In the genomic region with DNA sequence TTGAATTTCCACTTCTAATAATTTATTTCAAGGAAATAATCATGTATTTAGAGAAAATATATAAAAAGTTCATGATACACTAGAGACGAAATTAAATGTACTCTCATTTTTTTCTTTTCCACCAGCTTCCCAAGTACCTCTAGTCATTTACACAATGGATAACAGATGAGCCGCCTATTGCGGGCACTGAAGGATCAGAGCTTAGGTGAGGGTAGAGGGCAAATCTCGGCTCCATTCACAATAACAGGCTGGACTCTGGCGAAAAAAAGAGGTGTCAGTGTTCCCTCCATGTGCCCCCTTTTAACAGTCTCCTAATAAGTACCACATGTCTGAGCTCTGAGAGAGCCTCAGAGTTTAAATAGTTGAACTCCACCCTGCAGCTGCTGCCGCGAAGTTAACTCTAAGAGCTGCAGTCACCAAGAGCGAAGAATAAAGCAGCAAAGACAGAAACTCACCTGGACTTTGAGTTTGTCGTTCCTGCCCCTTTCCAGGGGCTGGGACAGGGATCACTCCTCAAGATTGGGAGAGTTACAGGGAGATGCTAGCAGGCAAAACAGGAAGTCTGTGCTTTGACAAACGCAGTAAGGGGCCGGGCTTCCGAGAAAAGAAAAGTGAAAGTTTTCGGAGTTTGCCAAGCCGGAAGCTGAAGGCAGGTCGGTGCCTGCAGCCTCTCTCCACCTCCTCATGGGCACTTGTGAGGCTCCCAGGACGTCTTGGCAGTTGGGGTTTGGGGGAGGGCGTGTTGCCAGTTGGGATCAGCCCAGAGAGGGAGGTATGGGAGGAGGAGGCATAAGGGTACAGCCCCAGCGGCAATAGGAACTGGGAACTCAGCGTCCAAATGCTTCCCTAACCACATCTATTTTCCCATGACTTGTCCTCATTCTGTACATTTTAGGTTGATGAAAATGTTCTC, we compare ENCODE assay signal across 1 cellular context.
A peak's percentile ranks its signal among the peaks of the same experiment; 100 is the strongest.
TF ChIP-seq lines count a peak whose summit lies in the region.

Gene SP110 (minus strand): TSS at position 566 of the 913 bp plus-strand sequence. CDS start 3,057 bp downstream, outside the sequence.

TF ChIP-seq in HepG2, 621 proteins besides CTCF, POLR2A, EP300 and RAD21 (continued from another document and continues in another):
- TF ChIP-seq ZBTB10 (CRISPR knock-in tag; IDR thresholded peaks at IDR 0.05; ENCODE audit: borderline replicate concordance): no peak
- no peak for TF ChIP-seq ZFP41 (CRISPR knock-in tag; IDR thresholded peaks at IDR 0.05; ENCODE audit: borderline replicate concordance)
- no peak for TF ChIP-seq KLF16 (CRISPR knock-in tag; IDR thresholded peaks at IDR 0.05)
- TF ChIP-seq RELA (CRISPR knock-in tag; IDR thresholded peaks at IDR 0.05): no peak
- TF ChIP-seq FLYWCH1 (CRISPR knock-in tag; IDR thresholded peaks at IDR 0.05): no peak
- TF ChIP-seq TARDBP (CRISPR knock-in tag; IDR thresholded peaks at IDR 0.05): no peak
- TF ChIP-seq, protein P1, sequence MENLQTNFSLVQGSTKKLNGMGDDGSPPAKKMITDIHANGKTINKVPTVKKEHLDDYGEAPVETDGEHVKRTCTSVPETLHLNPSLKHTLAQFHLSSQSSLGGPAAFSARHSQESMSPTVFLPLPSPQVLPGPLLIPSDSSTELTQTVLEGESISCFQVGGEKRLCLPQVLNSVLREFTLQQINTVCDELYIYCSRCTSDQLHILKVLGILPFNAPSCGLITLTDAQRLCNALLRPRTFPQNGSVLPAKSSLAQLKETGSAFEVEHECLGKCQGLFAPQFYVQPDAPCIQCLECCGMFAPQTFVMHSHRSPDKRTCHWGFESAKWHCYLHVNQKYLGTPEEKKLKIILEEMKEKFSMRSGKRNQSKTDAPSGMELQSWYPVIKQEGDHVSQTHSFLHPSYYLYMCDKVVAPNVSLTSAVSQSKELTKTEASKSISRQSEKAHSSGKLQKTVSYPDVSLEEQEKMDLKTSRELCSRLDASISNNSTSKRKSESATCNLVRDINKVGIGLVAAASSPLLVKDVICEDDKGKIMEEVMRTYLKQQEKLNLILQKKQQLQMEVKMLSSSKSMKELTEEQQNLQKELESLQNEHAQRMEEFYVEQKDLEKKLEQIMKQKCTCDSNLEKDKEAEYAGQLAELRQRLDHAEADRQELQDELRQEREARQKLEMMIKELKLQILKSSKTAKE (CRISPR knock-in tag; IDR thresholded peaks at IDR 0.05; ENCODE audit: borderline replicate concordance): no peak
- no peak for TF ChIP-seq MED13 (CRISPR knock-in tag; IDR thresholded peaks at IDR 0.05)
- TF ChIP-seq, protein P2, sequence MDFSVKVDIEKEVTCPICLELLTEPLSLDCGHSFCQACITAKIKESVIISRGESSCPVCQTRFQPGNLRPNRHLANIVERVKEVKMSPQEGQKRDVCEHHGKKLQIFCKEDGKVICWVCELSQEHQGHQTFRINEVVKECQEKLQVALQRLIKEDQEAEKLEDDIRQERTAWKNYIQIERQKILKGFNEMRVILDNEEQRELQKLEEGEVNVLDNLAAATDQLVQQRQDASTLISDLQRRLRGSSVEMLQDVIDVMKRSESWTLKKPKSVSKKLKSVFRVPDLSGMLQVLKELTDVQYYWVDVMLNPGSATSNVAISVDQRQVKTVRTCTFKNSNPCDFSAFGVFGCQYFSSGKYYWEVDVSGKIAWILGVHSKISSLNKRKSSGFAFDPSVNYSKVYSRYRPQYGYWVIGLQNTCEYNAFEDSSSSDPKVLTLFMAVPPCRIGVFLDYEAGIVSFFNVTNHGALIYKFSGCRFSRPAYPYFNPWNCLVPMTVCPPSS (IDR thresholded peaks at IDR 0.05): no peak
- no peak; the same call in 1 of the 2 replicates for TF ChIP-seq NFYC (CRISPR knock-in tag; IDR thresholded peaks at IDR 0.05)
- no peak for TF ChIP-seq ZNF552 (CRISPR knock-in tag; IDR thresholded peaks at IDR 0.05; ENCODE audit: borderline replicate concordance)
- TF ChIP-seq KIAA2018 (CRISPR knock-in tag; IDR thresholded peaks at IDR 0.05; ENCODE audit: borderline replicate concordance): 0 out of 2 replicates have a peak, but pooled peaks have one; percentile 51
- TF ChIP-seq ZNF317 (CRISPR knock-in tag; IDR thresholded peaks at IDR 0.05): no peak
- TF ChIP-seq POLR2G (IDR thresholded peaks at IDR 0.05; ENCODE audit: low read depth, low read length): peak; percentile 87
- TF ChIP-seq THAP9 (CRISPR knock-in tag; IDR thresholded peaks at IDR 0.05; ENCODE audit: borderline replicate concordance): peak; percentile 77; the same call in 1 of the 2 replicates
- TF ChIP-seq GATAD2A (CRISPR knock-in tag; IDR thresholded peaks at IDR 0.05): peak; percentile 29
- TF ChIP-seq, protein P3, sequence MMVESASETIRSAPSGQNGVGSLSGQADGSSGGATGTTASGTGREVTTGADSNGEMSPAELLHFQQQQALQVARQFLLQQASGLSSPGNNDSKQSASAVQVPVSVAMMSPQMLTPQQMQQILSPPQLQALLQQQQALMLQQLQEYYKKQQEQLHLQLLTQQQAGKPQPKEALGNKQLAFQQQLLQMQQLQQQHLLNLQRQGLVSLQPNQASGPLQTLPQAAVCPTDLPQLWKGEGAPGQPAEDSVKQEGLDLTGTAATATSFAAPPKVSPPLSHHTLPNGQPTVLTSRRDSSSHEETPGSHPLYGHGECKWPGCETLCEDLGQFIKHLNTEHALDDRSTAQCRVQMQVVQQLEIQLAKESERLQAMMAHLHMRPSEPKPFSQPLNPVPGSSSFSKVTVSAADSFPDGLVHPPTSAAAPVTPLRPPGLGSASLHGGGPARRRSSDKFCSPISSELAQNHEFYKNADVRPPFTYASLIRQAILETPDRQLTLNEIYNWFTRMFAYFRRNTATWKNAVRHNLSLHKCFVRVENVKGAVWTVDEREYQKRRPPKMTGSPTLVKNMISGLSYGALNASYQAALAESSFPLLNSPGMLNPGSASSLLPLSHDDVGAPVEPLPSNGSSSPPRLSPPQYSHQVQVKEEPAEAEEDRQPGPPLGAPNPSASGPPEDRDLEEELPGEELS (CRISPR knock-in tag; IDR thresholded peaks at IDR 0.05): no peak
- TF ChIP-seq, protein P4, sequence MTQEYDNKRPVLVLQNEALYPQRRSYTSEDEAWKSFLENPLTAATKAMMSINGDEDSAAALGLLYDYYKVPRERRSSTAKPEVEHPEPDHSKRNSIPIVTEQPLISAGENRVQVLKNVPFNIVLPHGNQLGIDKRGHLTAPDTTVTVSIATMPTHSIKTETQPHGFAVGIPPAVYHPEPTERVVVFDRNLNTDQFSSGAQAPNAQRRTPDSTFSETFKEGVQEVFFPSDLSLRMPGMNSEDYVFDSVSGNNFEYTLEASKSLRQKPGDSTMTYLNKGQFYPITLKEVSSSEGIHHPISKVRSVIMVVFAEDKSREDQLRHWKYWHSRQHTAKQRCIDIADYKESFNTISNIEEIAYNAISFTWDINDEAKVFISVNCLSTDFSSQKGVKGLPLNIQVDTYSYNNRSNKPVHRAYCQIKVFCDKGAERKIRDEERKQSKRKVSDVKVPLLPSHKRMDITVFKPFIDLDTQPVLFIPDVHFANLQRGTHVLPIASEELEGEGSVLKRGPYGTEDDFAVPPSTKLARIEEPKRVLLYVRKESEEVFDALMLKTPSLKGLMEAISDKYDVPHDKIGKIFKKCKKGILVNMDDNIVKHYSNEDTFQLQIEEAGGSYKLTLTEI (CRISPR knock-in tag; conservative IDR thresholded peaks at IDR 0.05): no peak
- TF ChIP-seq ZNF839 (CRISPR knock-in tag; IDR thresholded peaks at IDR 0.05; ENCODE audit: borderline replicate concordance): no peak
- TF ChIP-seq, protein P5, sequence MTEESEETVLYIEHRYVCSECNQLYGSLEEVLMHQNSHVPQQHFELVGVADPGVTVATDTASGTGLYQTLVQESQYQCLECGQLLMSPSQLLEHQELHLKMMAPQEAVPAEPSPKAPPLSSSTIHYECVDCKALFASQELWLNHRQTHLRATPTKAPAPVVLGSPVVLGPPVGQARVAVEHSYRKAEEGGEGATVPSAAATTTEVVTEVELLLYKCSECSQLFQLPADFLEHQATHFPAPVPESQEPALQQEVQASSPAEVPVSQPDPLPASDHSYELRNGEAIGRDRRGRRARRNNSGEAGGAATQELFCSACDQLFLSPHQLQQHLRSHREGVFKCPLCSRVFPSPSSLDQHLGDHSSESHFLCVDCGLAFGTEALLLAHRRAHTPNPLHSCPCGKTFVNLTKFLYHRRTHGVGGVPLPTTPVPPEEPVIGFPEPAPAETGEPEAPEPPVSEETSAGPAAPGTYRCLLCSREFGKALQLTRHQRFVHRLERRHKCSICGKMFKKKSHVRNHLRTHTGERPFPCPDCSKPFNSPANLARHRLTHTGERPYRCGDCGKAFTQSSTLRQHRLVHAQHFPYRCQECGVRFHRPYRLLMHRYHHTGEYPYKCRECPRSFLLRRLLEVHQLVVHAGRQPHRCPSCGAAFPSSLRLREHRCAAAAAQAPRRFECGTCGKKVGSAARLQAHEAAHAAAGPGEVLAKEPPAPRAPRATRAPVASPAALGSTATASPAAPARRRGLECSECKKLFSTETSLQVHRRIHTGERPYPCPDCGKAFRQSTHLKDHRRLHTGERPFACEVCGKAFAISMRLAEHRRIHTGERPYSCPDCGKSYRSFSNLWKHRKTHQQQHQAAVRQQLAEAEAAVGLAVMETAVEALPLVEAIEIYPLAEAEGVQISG (CRISPR knock-in tag; IDR thresholded peaks at IDR 0.05): peak; percentile 40
- peak; percentile 80; the same call in 1 of the 2 replicates for TF ChIP-seq KMT2B (CRISPR knock-in tag; IDR thresholded peaks at IDR 0.05)
